13 cellular contexts compared by ENCODE assay signal in genomic region chr11:75301602-75302345, GRCh38. TPM values are rescaled to one million over a fixed set of nuclear protein-coding genes. Genes with fewer than 3 reads are reported as not detected.
A peak's percentile ranks its signal among the peaks of the same experiment; 100 is the strongest.
DNase-seq lines count a peak whose midpoint lies in the region; ATAC-seq and TF ChIP-seq lines count a peak whose summit lies in the region.
"Had no signal": no experiment of that assay in that cellular context is flagged by ENCODE, and none has a peak within 500 bp of the region (broad histone marks: within the 10 kb centered on the region; RNA-seq: fewer than 3 reads in every experiment).

No MANE protein-coding gene starts in this region.

- H3K4me3 ChIP-seq in heart right ventricle: no peak overlapping the region
- H3K4me3 ChIP-seq in brain microvascular endothelial cell (ENCODE audit: low read depth, low read length): no peak overlapping the region
- H3K4me3 ChIP-seq in coronary artery: no peak overlapping the region
- no peak overlapping the region for H3K4me3 ChIP-seq in tibial nerve
- H3K4me3 ChIP-seq: GM12878 had no signal

- DNase-seq in DMS79 treated with DMSO at 0.1 percent for 48 hours (lab: John Stamatoyannopoulos, UW): peak; percentile 87
- peak; percentile 21 to 72 for DNase-seq in NCI-H526 (lab: John Stamatoyannopoulos, UW)
- peak in 1 of 2 donors; percentile 48 for DNase-seq in heart right ventricle
- no peak for DNase-seq in sciatic nerve (ENCODE audit: low spot score)
- DNase-seq in brain microvascular endothelial cell: no peak
- no peak for DNase-seq in coronary artery (ENCODE audit: low spot score)
- DNase-seq in tibial nerve (ENCODE audit: low spot score in 2 of 2): no peak
- no peak for DNase-seq in RPMI8226
- DNase-seq: activated CD4-positive, alpha-beta T cell treated with anti-CD3 and anti-CD28 coated beads for 36 hours; naive B cell; NCI-H1436; stimulated activated CD4-positive, alpha-beta T cell treated with anti-CD3 and anti-CD28 coated beads, Interleukin-12 subunit alpha, Interleukin-12 subunit beta, amount 100 ng/mL, for 4 hours had no signal

- WGBS in heart right ventricle, 2 donors: 40 to 41% methylated on average over 16 of the region's 16 CpGs
- WGBS in tibial nerve, 2 donors: 58 to 63% methylated on average over 15 of the region's 16 CpGs

- intact Hi-C loops in heart right ventricle (cut with DNase I): loop anchor here in 1 of 10 donors (1.0 kb wide), 1 partner anchor 17 kb away; no protein-coding TSS in a partner anchor
- intact Hi-C loops in sciatic nerve (cut with DNase I): no loop called here

- H3K27me3 ChIP-seq in heart right ventricle (no peaks in the 10 kb centered on the region), brain microvascular endothelial cell (replicated peaks) (no peaks in the 10 kb centered on the region), tibial nerve (no peaks in the 10 kb centered on the region)

- H3K9me3 ChIP-seq in heart right ventricle: no peaks in the 10 kb centered on the region
- H3K9me3 ChIP-seq in tibial nerve: no peaks in the 10 kb centered on the region

- TF ChIP-seq EP300 in tibial nerve (IDR thresholded peaks at IDR 0.05): no peak

- in situ Hi-C loops in brain microvascular endothelial cell (cut with HindIII; ENCODE audit: low pct_ligation_motif_present, low sequenced_read_pairs): no loop called here

- TF ChIP-seq POLR2A in tibial nerve (IDR thresholded peaks at IDR 0.05): no peak

- H3K27ac ChIP-seq in heart right ventricle: peak overlapping the region in 9 of 10 donors; percentile 26 to 83 (median 64)
- H3K27ac ChIP-seq in brain microvascular endothelial cell: no peak overlapping the region
- H3K27ac ChIP-seq in coronary artery: peak overlapping the region in 1 of 2 donors; percentile 55
- H3K27ac ChIP-seq in tibial nerve: peak overlapping the region in 2 of 4 donors; percentile 11 to 43

- TF ChIP-seq CTCF in heart right ventricle (IDR thresholded peaks at IDR 0.05) (no peak), brain microvascular endothelial cell (IDR thresholded peaks at IDR 0.05; ENCODE audit: low read depth, low read length, missing control alignments) (no peak), coronary artery (IDR thresholded peaks at IDR 0.05) (no peak), tibial nerve (IDR thresholded peaks at IDR 0.05) (no peak)

- ATAC-seq in heart right ventricle: peak; percentile 53 to 89 (median 82)
- ATAC-seq in sciatic nerve: peak; percentile 54
- ATAC-seq: activated CD4-positive, alpha-beta T cell treated with anti-CD3 and anti-CD28 coated beads for 36 hours; GM12878 had no signal

- H3K4me1 ChIP-seq in heart right ventricle: peaks cover 8 to 55% (median 35%) of the 10 kb centered on the region in 9 donors
- peaks cover 0 to 20% (median 0%) of the 10 kb centered on the region in 4 donors for H3K4me1 ChIP-seq in tibial nerve

- H3K36me3 ChIP-seq in heart right ventricle (no peaks in the 10 kb centered on the region), brain microvascular endothelial cell (replicated peaks) (no peaks in the 10 kb centered on the region), tibial nerve (no peaks in the 10 kb centered on the region)

RNA-seq across cellular contexts. Expression of gene ARRB1, which starts 49.7 kb away (rescaled TPM):
- total RNA-seq in heart right ventricle: 10 to 100 TPM; 14.4 to 33.9 (median 21.7) TPM
- polyA plus RNA-seq in heart right ventricle: 1 to 10 TPM; 8.1 to 8.9 TPM
- 70.8 TPM for total RNA-seq in sciatic nerve
- 10 to 100 TPM; 38.2 to 68.1 (median 45.8) TPM for total RNA-seq in tibial nerve

Comparison
In these comparisons a context has a peak if more than half of its experiments do, and no peak if none do; other contexts are left out.
1. DNase-seq: peak in DMS79 treated with DMSO at 0.1 percent for 48 hours (single experiment) and NCI-H526 (2 of 2); none in sciatic nerve (single experiment), brain microvascular endothelial cell (single experiment), coronary artery (single experiment), tibial nerve (0 of 2) and RPMI8226 (single experiment).